ENCODE assay signal across 13 cellular contexts in the genomic region with DNA sequence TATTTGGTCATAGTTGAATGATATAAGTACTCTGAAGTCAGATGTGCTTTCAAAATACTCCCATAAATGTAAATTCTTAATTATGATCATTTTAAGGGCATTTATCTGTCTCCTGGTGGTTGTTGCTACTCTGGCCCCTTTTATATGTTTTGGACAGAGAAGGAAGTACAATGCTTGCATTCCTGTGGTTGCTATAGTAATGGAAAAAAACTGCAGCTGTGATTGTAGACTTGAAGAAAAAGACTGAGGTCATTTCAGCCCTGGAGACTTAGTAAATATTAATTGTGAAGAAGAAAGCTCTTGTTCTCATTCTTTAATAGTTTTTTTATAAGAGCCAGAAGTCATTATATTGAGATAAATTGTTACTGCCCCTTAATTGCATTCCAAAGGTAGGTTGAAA.
A peak's percentile ranks its signal among the peaks of the same experiment; 100 is the strongest.
DNase-seq lines count a peak whose midpoint lies in the region; ATAC-seq and TF ChIP-seq lines count a peak whose summit lies in the region.
"Had no signal": no experiment of that assay in that cellular context is flagged by ENCODE, and none has a peak within 500 bp of the region (broad histone marks: within the 10 kb centered on the region; RNA-seq: fewer than 3 reads in every experiment).

No MANE protein-coding gene starts in this region.

- ATAC-seq in GM23338, result no peak
- no peak for ATAC-seq in omental fat pad (ENCODE audit: low FRiP score)
- ATAC-seq in HG03469 (IDR thresholded peaks at IDR 0.05; ENCODE audit: unreplicated experiment), result no peak
- ATAC-seq: heart right ventricle, Panc1 had no signal

- H3K36me3 ChIP-seq in GM23338 (ENCODE audit: insufficient read depth), result no peaks in the 10 kb centered on the region
- H3K36me3 ChIP-seq: heart right ventricle had no signal

- H3K27ac Mint-ChIP-seq in GM23338, result no peak overlapping the region

- no peak overlapping the region for H3K4me2 ChIP-seq in GM23338

- H3K27ac ChIP-seq in GM23338 (ENCODE audit: low read depth), result no peak overlapping the region
- H3K27ac ChIP-seq: heart right ventricle had no signal

- H3K4me1 ChIP-seq in GM23338 (ENCODE audit: insufficient read depth), result no peaks in the 10 kb centered on the region
- H3K4me1 ChIP-seq: heart right ventricle had no signal

- H3K27me3 ChIP-seq in GM23338 (ENCODE audit: insufficient read depth), result no peaks in the 10 kb centered on the region
- H3K27me3 ChIP-seq: heart right ventricle had no signal

- peaks cover 6% of the 10 kb centered on the region for H3K27me3 Mint-ChIP-seq in GM23338 (ENCODE audit: insufficient read depth, low read depth, poor library complexity)

- peaks cover 2% of the 10 kb centered on the region; the same call in 1 of the 3 replicates for H3K4me1 Mint-ChIP-seq in GM23338

- H3K9me3 Mint-ChIP-seq in GM23338, result no peaks in the 10 kb centered on the region

- DNase-seq in GM23338 (ENCODE audit: low spot score) (peak; percentile 27), SW480 (ENCODE audit: low spot score) (peak; percentile 17), foreskin fibroblast (peak; percentile 48 to 76), stromal cell of bone marrow (ENCODE audit: low read depth) (peak; percentile 68), omental fat pad (ENCODE audit: low spot score) (no peak), HPDE6-E6E7 (ENCODE audit: extremely low spot score) (no peak)
- DNase-seq: activated CD8-positive, alpha-beta memory T cell treated with anti-CD3 and anti-CD28 coated beads, Interleukin-2, amount 50 U/mL, for 48 hours; heart right ventricle; Kasumi-1; NCI-H2171 had no signal

- H3K4me3 Mint-ChIP-seq in GM23338, result no peak overlapping the region

- H3F3A ChIP-seq in GM23338 (replicated peaks; ENCODE audit: low read depth), result no peaks in the 10 kb centered on the region

- H3K9me2 ChIP-seq in GM23338 (ENCODE audit: insufficient read depth), result no peaks in the 10 kb centered on the region

- no peaks in the 10 kb centered on the region for H3K36me3 Mint-ChIP-seq in GM23338 (ENCODE audit: low read depth)

- no peak for TF ChIP-seq CTCF in GM23338 (conservative IDR thresholded peaks at IDR 0.05; ENCODE audit: low read depth in 2 of 2)
- TF ChIP-seq CTCF in foreskin fibroblast (IDR thresholded peaks at IDR 0.05; ENCODE audit: low read depth, low read length), result no peak
- TF ChIP-seq CTCF in omental fat pad (IDR thresholded peaks at IDR 0.05), result no peak

- H3K4me3 ChIP-seq in GM23338 (no peak overlapping the region), foreskin fibroblast (ENCODE audit: low read depth in 1 of 2, low read length in 2 of 2) (no peak overlapping the region)
- H3K4me3 ChIP-seq: heart right ventricle, lung had no signal

- no peaks in the 10 kb centered on the region for H4K20me1 ChIP-seq in GM23338 (replicated peaks; ENCODE audit: insufficient read depth)

- no peaks in the 10 kb centered on the region for H3K79me2 ChIP-seq in GM23338 (replicated peaks; ENCODE audit: insufficient read depth)

- H2AFZ ChIP-seq in GM23338, result no peak overlapping the region

TF ChIP-seq in GM23338, 12 proteins besides CTCF, POLR2A, EP300 and RAD21 (continues in another document):
- TF ChIP-seq ZNF331 (CRISPR knock-in tag; IDR thresholded peaks at IDR 0.05; ENCODE audit: low read depth) (no peak), STAT1 (IDR thresholded peaks at IDR 0.05; ENCODE audit: unreplicated experiment) (no peak), NANOG (IDR thresholded peaks at IDR 0.05; ENCODE audit: borderline replicate concordance) (no peak), EZH2 (IDR thresholded peaks at IDR 0.05; ENCODE audit: low read depth, unreplicated experiment) (no peak), POLR2AphosphoS5 (IDR thresholded peaks at IDR 0.05; ENCODE audit: low read depth) (no peak)
- TF ChIP-seq, protein P1, sequence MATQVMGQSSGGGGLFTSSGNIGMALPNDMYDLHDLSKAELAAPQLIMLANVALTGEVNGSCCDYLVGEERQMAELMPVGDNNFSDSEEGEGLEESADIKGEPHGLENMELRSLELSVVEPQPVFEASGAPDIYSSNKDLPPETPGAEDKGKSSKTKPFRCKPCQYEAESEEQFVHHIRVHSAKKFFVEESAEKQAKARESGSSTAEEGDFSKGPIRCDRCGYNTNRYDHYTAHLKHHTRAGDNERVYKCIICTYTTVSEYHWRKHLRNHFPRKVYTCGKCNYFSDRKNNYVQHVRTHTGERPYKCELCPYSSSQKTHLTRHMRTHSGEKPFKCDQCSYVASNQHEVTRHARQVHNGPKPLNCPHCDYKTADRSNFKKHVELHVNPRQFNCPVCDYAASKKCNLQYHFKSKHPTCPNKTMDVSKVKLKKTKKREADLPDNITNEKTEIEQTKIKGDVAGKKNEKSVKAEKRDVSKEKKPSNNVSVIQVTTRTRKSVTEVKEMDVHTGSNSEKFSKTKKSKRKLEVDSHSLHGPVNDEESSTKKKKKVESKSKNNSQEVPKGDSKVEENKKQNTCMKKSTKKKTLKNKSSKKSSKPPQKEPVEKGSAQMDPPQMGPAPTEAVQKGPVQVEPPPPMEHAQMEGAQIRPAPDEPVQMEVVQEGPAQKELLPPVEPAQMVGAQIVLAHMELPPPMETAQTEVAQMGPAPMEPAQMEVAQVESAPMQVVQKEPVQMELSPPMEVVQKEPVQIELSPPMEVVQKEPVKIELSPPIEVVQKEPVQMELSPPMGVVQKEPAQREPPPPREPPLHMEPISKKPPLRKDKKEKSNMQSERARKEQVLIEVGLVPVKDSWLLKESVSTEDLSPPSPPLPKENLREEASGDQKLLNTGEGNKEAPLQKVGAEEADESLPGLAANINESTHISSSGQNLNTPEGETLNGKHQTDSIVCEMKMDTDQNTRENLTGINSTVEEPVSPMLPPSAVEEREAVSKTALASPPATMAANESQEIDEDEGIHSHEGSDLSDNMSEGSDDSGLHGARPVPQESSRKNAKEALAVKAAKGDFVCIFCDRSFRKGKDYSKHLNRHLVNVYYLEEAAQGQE (IDR thresholded peaks at IDR 0.05; ENCODE audit: unreplicated experiment), result no peak
- TF ChIP-seq, protein P2, sequence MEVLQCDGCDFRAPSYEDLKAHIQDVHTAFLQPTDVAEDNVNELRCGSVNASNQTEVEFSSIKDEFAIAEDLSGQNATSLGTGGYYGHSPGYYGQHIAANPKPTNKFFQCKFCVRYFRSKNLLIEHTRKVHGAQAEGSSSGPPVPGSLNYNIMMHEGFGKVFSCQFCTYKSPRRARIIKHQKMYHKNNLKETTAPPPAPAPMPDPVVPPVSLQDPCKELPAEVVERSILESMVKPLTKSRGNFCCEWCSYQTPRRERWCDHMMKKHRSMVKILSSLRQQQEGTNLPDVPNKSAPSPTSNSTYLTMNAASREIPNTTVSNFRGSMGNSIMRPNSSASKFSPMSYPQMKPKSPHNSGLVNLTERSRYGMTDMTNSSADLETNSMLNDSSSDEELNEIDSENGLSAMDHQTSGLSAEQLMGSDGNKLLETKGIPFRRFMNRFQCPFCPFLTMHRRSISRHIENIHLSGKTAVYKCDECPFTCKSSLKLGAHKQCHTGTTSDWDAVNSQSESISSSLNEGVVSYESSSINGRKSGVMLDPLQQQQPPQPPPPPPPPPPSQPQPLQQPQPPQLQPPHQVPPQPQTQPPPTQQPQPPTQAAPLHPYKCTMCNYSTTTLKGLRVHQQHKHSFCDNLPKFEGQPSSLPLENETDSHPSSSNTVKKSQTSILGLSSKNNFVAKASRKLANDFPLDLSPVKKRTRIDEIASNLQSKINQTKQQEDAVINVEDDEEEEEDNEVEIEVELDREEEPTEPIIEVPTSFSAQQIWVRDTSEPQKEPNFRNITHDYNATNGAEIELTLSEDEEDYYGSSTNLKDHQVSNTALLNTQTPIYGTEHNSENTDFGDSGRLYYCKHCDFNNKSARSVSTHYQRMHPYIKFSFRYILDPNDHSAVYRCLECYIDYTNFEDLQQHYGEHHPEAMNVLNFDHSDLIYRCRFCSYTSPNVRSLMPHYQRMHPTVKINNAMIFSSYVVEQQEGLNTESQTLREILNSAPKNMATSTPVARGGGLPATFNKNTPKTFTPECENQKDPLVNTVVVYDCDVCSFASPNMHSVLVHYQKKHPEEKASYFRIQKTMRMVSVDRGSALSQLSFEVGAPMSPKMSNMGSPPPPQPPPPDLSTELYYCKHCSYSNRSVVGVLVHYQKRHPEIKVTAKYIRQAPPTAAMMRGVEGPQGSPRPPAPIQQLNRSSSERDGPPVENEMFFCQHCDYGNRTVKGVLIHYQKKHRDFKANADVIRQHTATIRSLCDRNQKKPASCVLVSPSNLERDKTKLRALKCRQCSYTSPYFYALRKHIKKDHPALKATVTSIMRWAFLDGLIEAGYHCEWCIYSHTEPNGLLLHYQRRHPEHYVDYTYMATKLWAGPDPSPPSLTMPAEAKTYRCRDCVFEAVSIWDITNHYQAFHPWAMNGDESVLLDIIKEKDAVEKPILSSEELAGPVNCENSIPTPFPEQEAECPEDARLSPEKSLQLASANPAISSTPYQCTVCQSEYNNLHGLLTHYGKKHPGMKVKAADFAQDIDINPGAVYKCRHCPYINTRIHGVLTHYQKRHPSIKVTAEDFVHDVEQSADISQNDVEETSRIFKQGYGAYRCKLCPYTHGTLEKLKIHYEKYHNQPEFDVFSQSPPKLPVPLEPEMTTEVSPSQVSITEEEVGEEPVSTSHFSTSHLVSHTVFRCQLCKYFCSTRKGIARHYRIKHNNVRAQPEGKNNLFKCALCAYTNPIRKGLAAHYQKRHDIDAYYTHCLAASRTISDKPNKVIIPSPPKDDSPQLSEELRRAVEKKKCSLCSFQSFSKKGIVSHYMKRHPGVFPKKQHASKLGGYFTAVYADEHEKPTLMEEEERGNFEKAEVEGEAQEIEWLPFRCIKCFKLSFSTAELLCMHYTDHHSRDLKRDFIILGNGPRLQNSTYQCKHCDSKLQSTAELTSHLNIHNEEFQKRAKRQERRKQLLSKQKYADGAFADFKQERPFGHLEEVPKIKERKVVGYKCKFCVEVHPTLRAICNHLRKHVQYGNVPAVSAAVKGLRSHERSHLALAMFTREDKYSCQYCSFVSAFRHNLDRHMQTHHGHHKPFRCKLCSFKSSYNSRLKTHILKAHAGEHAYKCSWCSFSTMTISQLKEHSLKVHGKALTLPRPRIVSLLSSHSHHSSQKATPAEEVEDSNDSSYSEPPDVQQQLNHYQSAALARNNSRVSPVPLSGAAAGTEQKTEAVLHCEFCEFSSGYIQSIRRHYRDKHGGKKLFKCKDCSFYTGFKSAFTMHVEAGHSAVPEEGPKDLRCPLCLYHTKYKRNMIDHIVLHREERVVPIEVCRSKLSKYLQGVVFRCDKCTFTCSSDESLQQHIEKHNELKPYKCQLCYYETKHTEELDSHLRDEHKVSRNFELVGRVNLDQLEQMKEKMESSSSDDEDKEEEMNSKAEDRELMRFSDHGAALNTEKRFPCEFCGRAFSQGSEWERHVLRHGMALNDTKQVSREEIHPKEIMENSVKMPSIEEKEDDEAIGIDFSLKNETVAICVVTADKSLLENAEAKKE (CRISPR knock-in tag; IDR thresholded peaks at IDR 0.05), result no peak

Comparison
In these comparisons a context has a peak if more than half of its experiments do, and no peak if none do; other contexts are left out.
1. DNase-seq: peak in GM23338 (single experiment), SW480 (single experiment), foreskin fibroblast (2 of 2) and stromal cell of bone marrow (single experiment); none in omental fat pad (single experiment) and HPDE6-E6E7 (single experiment).